ENCODE assay signal across 2 cellular contexts in genomic region chr1:43779266-43779665, GRCh38.
TF ChIP-seq lines count a peak whose summit lies in the region.

No MANE protein-coding gene starts in this region.

TF ChIP-seq in HCT116, 20 proteins besides CTCF, POLR2A, EP300 and RAD21:
- TF ChIP-seq JUND (IDR thresholded peaks at IDR 0.05) (no peak), ZNF274 (IDR thresholded peaks at IDR 0.05; ENCODE audit: low read depth, low read length) (no peak), ZFX (IDR thresholded peaks at IDR 0.05) (no peak), TCF7L2 (IDR thresholded peaks at IDR 0.05; ENCODE audit: borderline replicate concordance, extremely low read depth, insufficient read depth, insufficient read length) (no peak), POLR2AphosphoS5 (IDR thresholded peaks at IDR 0.05; ENCODE audit: low read depth, low read length) (no peak), EZH2phosphoT487 (IDR thresholded peaks at IDR 0.05; ENCODE audit: borderline replicate concordance) (no peak), EZH2 (IDR thresholded peaks at IDR 0.05) (no peak), CBX3 (IDR thresholded peaks at IDR 0.05; ENCODE audit: low read depth) (no peak), SIN3A (IDR thresholded peaks at IDR 0.05; ENCODE audit: low read depth) (no peak), ELF1 (IDR thresholded peaks at IDR 0.05; ENCODE audit: borderline replicate concordance, low read depth) (no peak), REST (IDR thresholded peaks at IDR 0.05; ENCODE audit: low read depth) (no peak), SP1 (IDR thresholded peaks at IDR 0.05; ENCODE audit: low read depth) (no peak), YY1 (IDR thresholded peaks at IDR 0.05; ENCODE audit: extremely low read depth, insufficient replicate concordance, low read depth, low read length) (no peak), EGR1 (IDR thresholded peaks at IDR 0.05; ENCODE audit: low read depth) (no peak), SRF (IDR thresholded peaks at IDR 0.05; ENCODE audit: low read depth) (no peak)
- TF ChIP-seq, protein P1, sequence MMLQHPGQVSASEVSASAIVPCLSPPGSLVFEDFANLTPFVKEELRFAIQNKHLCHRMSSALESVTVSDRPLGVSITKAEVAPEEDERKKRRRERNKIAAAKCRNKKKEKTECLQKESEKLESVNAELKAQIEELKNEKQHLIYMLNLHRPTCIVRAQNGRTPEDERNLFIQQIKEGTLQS (IDR thresholded peaks at IDR 0.05) = no peak
- TF ChIP-seq, protein P2, sequence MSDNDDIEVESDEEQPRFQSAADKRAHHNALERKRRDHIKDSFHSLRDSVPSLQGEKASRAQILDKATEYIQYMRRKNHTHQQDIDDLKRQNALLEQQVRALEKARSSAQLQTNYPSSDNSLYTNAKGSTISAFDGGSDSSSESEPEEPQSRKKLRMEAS (IDR thresholded peaks at IDR 0.05) = no peak
- TF ChIP-seq, protein P3, sequence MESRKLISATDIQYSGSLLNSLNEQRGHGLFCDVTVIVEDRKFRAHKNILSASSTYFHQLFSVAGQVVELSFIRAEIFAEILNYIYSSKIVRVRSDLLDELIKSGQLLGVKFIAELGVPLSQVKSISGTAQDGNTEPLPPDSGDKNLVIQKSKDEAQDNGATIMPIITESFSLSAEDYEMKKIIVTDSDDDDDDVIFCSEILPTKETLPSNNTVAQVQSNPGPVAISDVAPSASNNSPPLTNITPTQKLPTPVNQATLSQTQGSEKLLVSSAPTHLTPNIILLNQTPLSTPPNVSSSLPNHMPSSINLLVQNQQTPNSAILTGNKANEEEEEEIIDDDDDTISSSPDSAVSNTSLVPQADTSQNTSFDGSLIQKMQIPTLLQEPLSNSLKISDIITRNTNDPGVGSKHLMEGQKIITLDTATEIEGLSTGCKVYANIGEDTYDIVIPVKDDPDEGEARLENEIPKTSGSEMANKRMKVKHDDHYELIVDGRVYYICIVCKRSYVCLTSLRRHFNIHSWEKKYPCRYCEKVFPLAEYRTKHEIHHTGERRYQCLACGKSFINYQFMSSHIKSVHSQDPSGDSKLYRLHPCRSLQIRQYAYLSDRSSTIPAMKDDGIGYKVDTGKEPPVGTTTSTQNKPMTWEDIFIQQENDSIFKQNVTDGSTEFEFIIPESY (IDR thresholded peaks at IDR 0.05; ENCODE audit: extremely low read depth, insufficient replicate concordance, low read length) = no peak

TF ChIP-seq in HepG2, 621 proteins besides CTCF, POLR2A, EP300 and RAD21:
- no peak for TF ChIP-seq MTA1 (CRISPR knock-in tag; IDR thresholded peaks at IDR 0.05; ENCODE audit: borderline replicate concordance)
- TF ChIP-seq CEBPB (IDR thresholded peaks at IDR 0.05; ENCODE audit: borderline replicate concordance, low read depth, low read length) = no peak
- no peak for TF ChIP-seq ETV6 (CRISPR knock-in tag; conservative IDR thresholded peaks at IDR 0.05)
- no peak for TF ChIP-seq HOXA9 (CRISPR knock-in tag; IDR thresholded peaks at IDR 0.05; ENCODE audit: borderline replicate concordance)
- TF ChIP-seq ISL2 (CRISPR knock-in tag; IDR thresholded peaks at IDR 0.05) = no peak
- no peak for TF ChIP-seq NFATC3 (CRISPR knock-in tag; IDR thresholded peaks at IDR 0.05)
- no peak for TF ChIP-seq ATF1 (CRISPR knock-in tag; IDR thresholded peaks at IDR 0.05)
- no peak for TF ChIP-seq NRL (CRISPR knock-in tag; IDR thresholded peaks at IDR 0.05; ENCODE audit: borderline replicate concordance)
- TF ChIP-seq HNRNPK (IDR thresholded peaks at IDR 0.05; ENCODE audit: low read depth, low read length, poor library complexity, severe bottlenecking) = no peak
- TF ChIP-seq FUBP1 (CRISPR knock-in tag; IDR thresholded peaks at IDR 0.05; ENCODE audit: borderline replicate concordance) = no peak
- TF ChIP-seq MZF1 (CRISPR knock-in tag; IDR thresholded peaks at IDR 0.05; ENCODE audit: borderline replicate concordance) = no peak
- no peak for TF ChIP-seq KLF11 (CRISPR knock-in tag; IDR thresholded peaks at IDR 0.05)
- TF ChIP-seq, protein P4, sequence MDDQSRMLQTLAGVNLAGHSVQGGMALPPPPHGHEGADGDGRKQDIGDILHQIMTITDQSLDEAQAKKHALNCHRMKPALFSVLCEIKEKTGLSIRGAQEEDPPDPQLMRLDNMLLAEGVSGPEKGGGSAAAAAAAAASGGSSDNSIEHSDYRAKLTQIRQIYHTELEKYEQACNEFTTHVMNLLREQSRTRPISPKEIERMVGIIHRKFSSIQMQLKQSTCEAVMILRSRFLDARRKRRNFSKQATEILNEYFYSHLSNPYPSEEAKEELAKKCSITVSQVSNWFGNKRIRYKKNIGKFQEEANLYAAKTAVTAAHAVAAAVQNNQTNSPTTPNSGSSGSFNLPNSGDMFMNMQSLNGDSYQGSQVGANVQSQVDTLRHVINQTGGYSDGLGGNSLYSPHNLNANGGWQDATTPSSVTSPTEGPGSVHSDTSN (CRISPR knock-in tag; IDR thresholded peaks at IDR 0.05; ENCODE audit: borderline replicate concordance) = no peak
- no peak for TF ChIP-seq NR2F6 (IDR thresholded peaks at IDR 0.05)
- TF ChIP-seq NR2F6 (CRISPR knock-in tag; IDR thresholded peaks at IDR 0.05) = no peak
- TF ChIP-seq SOX5 (CRISPR knock-in tag; IDR thresholded peaks at IDR 0.05; ENCODE audit: borderline replicate concordance) = no peak
- TF ChIP-seq ZBTB44 (CRISPR knock-in tag; IDR thresholded peaks at IDR 0.05) = no peak
- TF ChIP-seq TBX2 (CRISPR knock-in tag; IDR thresholded peaks at IDR 0.05; ENCODE audit: borderline replicate concordance) = no peak
- TF ChIP-seq, protein P5, sequence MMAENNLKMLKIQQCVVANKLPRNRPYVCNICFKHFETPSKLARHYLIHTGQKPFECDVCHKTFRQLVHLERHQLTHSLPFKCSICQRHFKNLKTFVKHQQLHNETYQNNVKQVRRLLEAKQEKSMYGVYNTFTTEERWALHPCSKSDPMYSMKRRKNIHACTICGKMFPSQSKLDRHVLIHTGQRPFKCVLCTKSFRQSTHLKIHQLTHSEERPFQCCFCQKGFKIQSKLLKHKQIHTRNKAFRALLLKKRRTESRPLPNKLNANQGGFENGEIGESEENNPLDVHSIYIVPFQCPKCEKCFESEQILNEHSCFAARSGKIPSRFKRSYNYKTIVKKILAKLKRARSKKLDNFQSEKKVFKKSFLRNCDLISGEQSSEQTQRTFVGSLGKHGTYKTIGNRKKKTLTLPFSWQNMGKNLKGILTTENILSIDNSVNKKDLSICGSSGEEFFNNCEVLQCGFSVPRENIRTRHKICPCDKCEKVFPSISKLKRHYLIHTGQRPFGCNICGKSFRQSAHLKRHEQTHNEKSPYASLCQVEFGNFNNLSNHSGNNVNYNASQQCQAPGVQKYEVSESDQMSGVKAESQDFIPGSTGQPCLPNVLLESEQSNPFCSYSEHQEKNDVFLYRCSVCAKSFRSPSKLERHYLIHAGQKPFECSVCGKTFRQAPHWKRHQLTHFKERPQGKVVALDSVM (CRISPR knock-in tag; IDR thresholded peaks at IDR 0.05) = no peak
